In the genomic region with DNA sequence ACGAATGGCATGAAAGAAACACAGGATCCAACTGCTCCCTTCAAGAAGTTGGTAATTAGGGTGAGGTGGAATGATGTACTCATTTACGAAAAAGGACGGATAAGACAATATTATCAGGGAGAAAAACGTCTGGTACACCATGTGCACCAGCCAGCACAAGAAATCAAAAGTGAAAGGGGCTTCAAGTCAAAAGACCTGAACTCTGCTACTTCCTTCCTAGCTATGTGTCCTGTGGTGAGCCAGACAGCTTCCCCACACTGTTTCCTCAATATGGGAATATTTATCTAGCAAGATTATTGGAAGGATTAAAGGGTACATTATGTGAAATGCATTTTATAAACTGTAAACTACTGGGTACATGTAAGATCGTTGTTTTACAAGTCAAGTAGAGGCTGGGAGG, we compare ENCODE assay signal across 1 cellular context.
TF ChIP-seq lines count a peak whose summit lies in the region.

No MANE protein-coding gene starts in this region.

TF ChIP-seq in K562, 482 proteins besides CTCF, POLR2A, EP300 and RAD21:
- TF ChIP-seq, protein P1, sequence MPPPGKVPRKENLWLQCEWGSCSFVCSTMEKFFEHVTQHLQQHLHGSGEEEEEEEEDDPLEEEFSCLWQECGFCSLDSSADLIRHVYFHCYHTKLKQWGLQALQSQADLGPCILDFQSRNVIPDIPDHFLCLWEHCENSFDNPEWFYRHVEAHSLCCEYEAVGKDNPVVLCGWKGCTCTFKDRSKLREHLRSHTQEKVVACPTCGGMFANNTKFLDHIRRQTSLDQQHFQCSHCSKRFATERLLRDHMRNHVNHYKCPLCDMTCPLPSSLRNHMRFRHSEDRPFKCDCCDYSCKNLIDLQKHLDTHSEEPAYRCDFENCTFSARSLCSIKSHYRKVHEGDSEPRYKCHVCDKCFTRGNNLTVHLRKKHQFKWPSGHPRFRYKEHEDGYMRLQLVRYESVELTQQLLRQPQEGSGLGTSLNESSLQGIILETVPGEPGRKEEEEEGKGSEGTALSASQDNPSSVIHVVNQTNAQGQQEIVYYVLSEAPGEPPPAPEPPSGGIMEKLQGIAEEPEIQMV (tag; conservative IDR thresholded peaks at IDR 0.05; ENCODE audit: low read depth) = no peak
- TF ChIP-seq LARP7 (IDR thresholded peaks at IDR 0.05) (no peak), KLF10 (CRISPR knock-in tag; IDR thresholded peaks at IDR 0.05) (no peak), NEUROD1 (IDR thresholded peaks at IDR 0.05; ENCODE audit: borderline replicate concordance, low read depth, low read length, partially characterized antibody) (no peak), DACH1 (IDR thresholded peaks at IDR 0.05; ENCODE audit: partially characterized antibody) (no peak), LCOR (CRISPR knock-in tag; IDR thresholded peaks at IDR 0.05) (no peak), ZNF146 (CRISPR knock-in tag; IDR thresholded peaks at IDR 0.05; ENCODE audit: unreplicated experiment) (no peak), CEBPB (tag; IDR thresholded peaks at IDR 0.05) (no peak), MCM5 (IDR thresholded peaks at IDR 0.05; ENCODE audit: low read depth) (no peak)
- TF ChIP-seq, protein P2, sequence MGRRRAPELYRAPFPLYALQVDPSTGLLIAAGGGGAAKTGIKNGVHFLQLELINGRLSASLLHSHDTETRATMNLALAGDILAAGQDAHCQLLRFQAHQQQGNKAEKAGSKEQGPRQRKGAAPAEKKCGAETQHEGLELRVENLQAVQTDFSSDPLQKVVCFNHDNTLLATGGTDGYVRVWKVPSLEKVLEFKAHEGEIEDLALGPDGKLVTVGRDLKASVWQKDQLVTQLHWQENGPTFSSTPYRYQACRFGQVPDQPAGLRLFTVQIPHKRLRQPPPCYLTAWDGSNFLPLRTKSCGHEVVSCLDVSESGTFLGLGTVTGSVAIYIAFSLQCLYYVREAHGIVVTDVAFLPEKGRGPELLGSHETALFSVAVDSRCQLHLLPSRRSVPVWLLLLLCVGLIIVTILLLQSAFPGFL (CRISPR knock-in tag; IDR thresholded peaks at IDR 0.05) = no peak
- TF ChIP-seq, protein P3, sequence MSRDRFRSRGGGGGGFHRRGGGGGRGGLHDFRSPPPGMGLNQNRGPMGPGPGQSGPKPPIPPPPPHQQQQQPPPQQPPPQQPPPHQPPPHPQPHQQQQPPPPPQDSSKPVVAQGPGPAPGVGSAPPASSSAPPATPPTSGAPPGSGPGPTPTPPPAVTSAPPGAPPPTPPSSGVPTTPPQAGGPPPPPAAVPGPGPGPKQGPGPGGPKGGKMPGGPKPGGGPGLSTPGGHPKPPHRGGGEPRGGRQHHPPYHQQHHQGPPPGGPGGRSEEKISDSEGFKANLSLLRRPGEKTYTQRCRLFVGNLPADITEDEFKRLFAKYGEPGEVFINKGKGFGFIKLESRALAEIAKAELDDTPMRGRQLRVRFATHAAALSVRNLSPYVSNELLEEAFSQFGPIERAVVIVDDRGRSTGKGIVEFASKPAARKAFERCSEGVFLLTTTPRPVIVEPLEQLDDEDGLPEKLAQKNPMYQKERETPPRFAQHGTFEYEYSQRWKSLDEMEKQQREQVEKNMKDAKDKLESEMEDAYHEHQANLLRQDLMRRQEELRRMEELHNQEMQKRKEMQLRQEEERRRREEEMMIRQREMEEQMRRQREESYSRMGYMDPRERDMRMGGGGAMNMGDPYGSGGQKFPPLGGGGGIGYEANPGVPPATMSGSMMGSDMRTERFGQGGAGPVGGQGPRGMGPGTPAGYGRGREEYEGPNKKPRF (IDR thresholded peaks at IDR 0.05; ENCODE audit: low read depth, low read length) = no peak
- TF ChIP-seq, protein P4, sequence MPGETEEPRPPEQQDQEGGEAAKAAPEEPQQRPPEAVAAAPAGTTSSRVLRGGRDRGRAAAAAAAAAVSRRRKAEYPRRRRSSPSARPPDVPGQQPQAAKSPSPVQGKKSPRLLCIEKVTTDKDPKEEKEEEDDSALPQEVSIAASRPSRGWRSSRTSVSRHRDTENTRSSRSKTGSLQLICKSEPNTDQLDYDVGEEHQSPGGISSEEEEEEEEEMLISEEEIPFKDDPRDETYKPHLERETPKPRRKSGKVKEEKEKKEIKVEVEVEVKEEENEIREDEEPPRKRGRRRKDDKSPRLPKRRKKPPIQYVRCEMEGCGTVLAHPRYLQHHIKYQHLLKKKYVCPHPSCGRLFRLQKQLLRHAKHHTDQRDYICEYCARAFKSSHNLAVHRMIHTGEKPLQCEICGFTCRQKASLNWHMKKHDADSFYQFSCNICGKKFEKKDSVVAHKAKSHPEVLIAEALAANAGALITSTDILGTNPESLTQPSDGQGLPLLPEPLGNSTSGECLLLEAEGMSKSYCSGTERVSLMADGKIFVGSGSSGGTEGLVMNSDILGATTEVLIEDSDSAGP (CRISPR knock-in tag; IDR thresholded peaks at IDR 0.05) = no peak
